ENCODE assay signal across 11 cellular contexts in genomic region chr3:111621535-111621934, GRCh38. TPM values are rescaled to one million over a fixed set of nuclear protein-coding genes. Genes with fewer than 3 reads are reported as not detected.
DNase-seq lines count a peak whose midpoint lies in the region; ATAC-seq, FAIRE-seq and TF ChIP-seq lines count a peak whose summit lies in the region.
"Had no signal": no experiment of that assay in that cellular context is flagged by ENCODE, and none has a peak within 500 bp of the region (broad histone marks: within the 10 kb centered on the region; RNA-seq: fewer than 3 reads in every experiment).

No MANE protein-coding gene starts in this region.

- H3K4me1 Mint-ChIP-seq in chondrocyte (ENCODE audit: low read depth), result peaks cover 10% of the 10 kb centered on the region

- DNase-seq in cardiac muscle cell (ENCODE audit: low read depth in 1 of 2, low spot score in 1 of 2) (peak; percentile 8 to 28), left ventricle myocardium inferior (no peak), NCI-H69 (lab: John Stamatoyannopoulos, UW) (peak; percentile 55), chondrocyte (ENCODE audit: low spot score) (no peak), mucosa of gallbladder (ENCODE audit: low spot score) (no peak), dorsolateral prefrontal cortex (no peak), GM19239 (ENCODE audit: insufficient read length, low spot score) (no peak)
- peak; percentile 71 for DNase-seq in stimulated activated naive CD8-positive, alpha-beta T cell treated with anti-CD3 and anti-CD28 coated beads, Interleukin-15, Interleukin-2, amounts not matched to agents 100 U/mL and 50 U/mL, for 24 hours
- DNase-seq: effector memory CD4-positive, alpha-beta T cell; occipital lobe had no signal

- H3K9me3 Mint-ChIP-seq in chondrocyte (ENCODE audit: low read depth), result no peaks in the 10 kb centered on the region

- H3K36me3 Mint-ChIP-seq in chondrocyte (ENCODE audit: low read depth), result no peaks in the 10 kb centered on the region

- H3K4me1 ChIP-seq in cardiac muscle cell (ENCODE audit: low read depth) (no peaks in the 10 kb centered on the region), left ventricle myocardium inferior (peaks cover 8% of the 10 kb centered on the region)

- intact Hi-C loops in left ventricle myocardium inferior (cut with micrococcal nuclease) (no loop called here), dorsolateral prefrontal cortex (cut with DNase I) (no loop called here)

- H3K27ac ChIP-seq in cardiac muscle cell (no peak overlapping the region), left ventricle myocardium inferior (replicated peaks) (no peak overlapping the region), dorsolateral prefrontal cortex (no peak overlapping the region)

- H3K27ac Mint-ChIP-seq in chondrocyte (ENCODE audit: unreplicated experiment), result no peak overlapping the region

- H3K27me3 ChIP-seq in cardiac muscle cell, result no peaks in the 10 kb centered on the region
- peaks cover 4% of the 10 kb centered on the region for H3K27me3 ChIP-seq in left ventricle myocardium inferior (ENCODE audit: low read depth)
- H3K27me3 ChIP-seq in dorsolateral prefrontal cortex, result peaks cover 0 to 5% (median 0%) of the 10 kb centered on the region in 45 donors

- no peak overlapping the region for H3K4me3 Mint-ChIP-seq in chondrocyte (ENCODE audit: unreplicated experiment)

- no peak for FAIRE-seq in GM19239 (lab: Jason Lieb, UNC)

- H3K4me3 ChIP-seq in cardiac muscle cell (no peak overlapping the region), left ventricle myocardium inferior (no peak overlapping the region), dorsolateral prefrontal cortex (no peak overlapping the region)

- H3K27me3 Mint-ChIP-seq in chondrocyte (ENCODE audit: low read depth), result no peaks in the 10 kb centered on the region

- peak; percentile 35 for TF ChIP-seq CTCF in cardiac muscle cell (IDR thresholded peaks at IDR 0.05; ENCODE audit: low read depth, low read length)
- TF ChIP-seq CTCF in left ventricle myocardium inferior (IDR thresholded peaks at IDR 0.05; ENCODE audit: borderline replicate concordance), result no peak
- peak; percentile 58 for TF ChIP-seq CTCF in chondrocyte (IDR thresholded peaks at IDR 0.05)
- TF ChIP-seq CTCF in dorsolateral prefrontal cortex (IDR thresholded peaks at IDR 0.05 in 54 of 56, conservative IDR thresholded peaks at IDR 0.05 in 2 of 56; ENCODE audit: low read depth in 1 of 56, partially characterized antibody in 56 of 56), result peak in 2 of 56 donors; percentile 9 to 16

- H3K36me3 ChIP-seq in cardiac muscle cell, result no peaks in the 10 kb centered on the region
- no peaks in the 10 kb centered on the region for H3K36me3 ChIP-seq in left ventricle myocardium inferior

- H3K9me3 ChIP-seq in cardiac muscle cell (ENCODE audit: low read depth) (no peaks in the 10 kb centered on the region), left ventricle myocardium inferior (replicated peaks) (no peaks in the 10 kb centered on the region)

- no peak for ATAC-seq in stimulated activated naive CD8-positive, alpha-beta T cell treated with anti-CD3 and anti-CD28 coated beads, Interleukin-15, Interleukin-2, amounts not matched to agents 100 U/mL and 50 U/mL, for 24 hours

RNA-seq across cellular contexts. Expression of gene ZBED2, which starts 26.4 kb away (rescaled TPM):
- total RNA-seq in cardiac muscle cell (not detected in 2 replicates), left ventricle myocardium inferior (not detected), chondrocyte (not detected in 3 replicates), mucosa of gallbladder (5.6 TPM), dorsolateral prefrontal cortex (under 1 TPM in 1 of 120 experiments, not detected in 119; 0.20 TPM)
- not detected in 2 replicates for polyA plus RNA-seq in cardiac muscle cell
- total RNA-seq: occipital lobe, subcutaneous adipose tissue had no signal

RNA-seq across cellular contexts. Expression of gene PLCXD2, which starts 52.9 kb away (rescaled TPM):
- total RNA-seq in cardiac muscle cell (1.4 and 2.5 TPM in 2 replicates), left ventricle myocardium inferior (0.77 TPM), chondrocyte (1.0 to 1.9 TPM (median 1.0 TPM) in 3 replicates), mucosa of gallbladder (7.2 TPM), dorsolateral prefrontal cortex (10 to 100 TPM in 114 of 120 experiments, 1 to 10 TPM in 6; 5.6 to 33.8 (median 19.0) TPM)
- polyA plus RNA-seq in cardiac muscle cell, result 1.1 and 1.5 TPM in 2 replicates

Comparison
In these comparisons a context has a peak if more than half of its experiments do, and no peak if none do; other contexts are left out.
1. DNase-seq: peak in cardiac muscle cell (2 of 2), NCI-H69 (single experiment) and stimulated activated naive CD8-positive, alpha-beta T cell treated with anti-CD3 and anti-CD28 coated beads, Interleukin-15, Interleukin-2, amounts not matched to agents 100 U/mL and 50 U/mL, for 24 hours (single experiment); none in left ventricle myocardium inferior (single experiment), chondrocyte (single experiment), mucosa of gallbladder (single experiment), dorsolateral prefrontal cortex (0 of 10) and GM19239 (single experiment).